ENCODE assay signal across 31 cellular contexts in the genomic region with DNA sequence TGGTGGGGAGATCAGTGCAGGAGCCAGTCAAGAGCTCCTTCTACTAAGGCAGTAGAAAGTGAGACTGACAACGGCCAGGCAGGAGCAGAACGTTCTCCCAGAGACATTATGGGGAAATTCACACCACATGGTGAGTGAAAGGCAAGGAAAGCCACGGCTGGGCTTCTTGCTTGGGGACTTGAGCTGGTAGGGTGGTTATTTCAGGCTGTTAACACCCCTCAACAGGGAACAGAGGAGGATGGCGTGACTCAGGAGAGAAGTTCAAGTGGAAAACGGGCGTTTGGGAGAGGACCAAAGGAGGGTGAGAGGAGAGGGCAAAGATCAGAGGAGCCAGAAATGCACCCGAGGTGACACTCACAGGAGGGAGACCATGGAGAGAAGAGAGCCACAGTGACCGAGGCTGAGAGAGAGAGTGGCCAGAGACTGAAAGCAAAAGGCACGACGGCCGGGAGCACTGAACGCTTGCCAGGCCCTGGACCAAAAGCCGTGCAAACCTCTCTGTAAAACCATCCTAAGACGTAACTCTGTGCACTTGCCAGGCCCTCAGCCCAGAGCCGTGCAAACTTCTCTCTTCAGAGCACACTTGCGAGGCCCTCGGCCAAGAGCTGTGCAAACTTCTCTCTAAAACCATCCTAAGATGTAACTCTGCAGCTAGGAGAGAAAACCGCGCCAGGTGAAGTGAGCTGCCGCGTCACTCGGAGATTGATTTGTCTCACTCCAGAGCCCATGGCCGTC. TPM values are rescaled to one million over a fixed set of nuclear protein-coding genes. Genes with fewer than 3 reads are reported as not detected.
"Had no signal": no experiment of that assay in that cellular context is flagged by ENCODE, and none has a peak within 500 bp of the region (broad histone marks: within the 10 kb centered on the region; RNA-seq: fewer than 3 reads in every experiment).

No MANE protein-coding gene starts in this region.

- H3K4me1 Mint-ChIP-seq: activated CD4-positive, alpha-beta T cell treated with anti-CD3 and anti-CD28 coated beads for 36 hours; activated CD4-positive, alpha-beta T cell treated with anti-CD3 and anti-CD28 coated beads, Interleukin-2, amount 10 ng/mL, durations not matched to agents 7 days and 5 days; activated naive CD4-positive, alpha-beta T cell treated with anti-CD3 and anti-CD28 coated beads, Interleukin-2, amount 50 U/mL, for 24 hours; activated naive CD8-positive, alpha-beta T cell treated with anti-CD3 and anti-CD28 coated beads, Interleukin-2, amount 10 ng/mL, durations not matched to agents 7 days and 5 days; WTC11 had no signal

- H3K9me3 ChIP-seq: body of pancreas, breast epithelium, SJCRH30 had no signal

- H3K4me1 ChIP-seq: body of pancreas, breast epithelium, SJCRH30 had no signal

- H3K27me3 ChIP-seq: body of pancreas had no signal

- H3K27ac Mint-ChIP-seq: activated CD4-positive, alpha-beta T cell treated with anti-CD3 and anti-CD28 coated beads for 36 hours; activated CD4-positive, alpha-beta T cell treated with anti-CD3 and anti-CD28 coated beads, Interleukin-2, amount 10 ng/mL, durations not matched to agents 7 days and 5 days; activated CD8-positive, alpha-beta T cell treated with anti-CD3 and anti-CD28 coated beads, Interleukin-2, amount 10 ng/mL, durations not matched to agents 7 days and 5 days; activated naive CD4-positive, alpha-beta T cell treated with anti-CD3 and anti-CD28 coated beads, Interleukin-2, amount 50 U/mL, for 24 hours; activated naive CD8-positive, alpha-beta T cell treated with anti-CD3 and anti-CD28 coated beads, Interleukin-2, amount 10 ng/mL, durations not matched to agents 7 days and 5 days; activated T-cell treated with anti-CD3 and anti-CD28 coated beads, Interleukin-2, amount 50 U/mL, for 24 hours; activated T-helper 2 cell treated with anti-CD3 and anti-CD28 coated beads, Interferon-gamma antibody, Interleukin-2, Interleukin-4, amounts not matched to agents 10 μg/mL and 5 μg/mL and 100 μg/mL, durations not matched to agents 14 hours and 24 hours and 36 hours; WTC11 had no signal

- H3K9me3 Mint-ChIP-seq: activated CD4-positive, alpha-beta T cell treated with anti-CD3 and anti-CD28 coated beads, Interleukin-2, amount 10 ng/mL, durations not matched to agents 7 days and 5 days; activated naive CD4-positive, alpha-beta T cell treated with anti-CD3 and anti-CD28 coated beads, Interleukin-2, amount 50 U/mL, for 24 hours; activated naive CD8-positive, alpha-beta T cell treated with anti-CD3 and anti-CD28 coated beads, Interleukin-2, amount 10 ng/mL, durations not matched to agents 7 days and 5 days; activated T-cell treated with anti-CD3 and anti-CD28 coated beads, Interleukin-2, amount 50 U/mL, for 24 hours; activated T-helper 2 cell treated with anti-CD3 and anti-CD28 coated beads, Interferon-gamma antibody, Interleukin-2, Interleukin-4, amounts not matched to agents 10 μg/mL and 5 μg/mL and 100 μg/mL, durations not matched to agents 14 hours and 24 hours and 36 hours had no signal

- H3K4me3 ChIP-seq: body of pancreas, breast epithelium, SJCRH30, SK-N-MC had no signal

- H3K4me3 Mint-ChIP-seq: activated CD4-positive, alpha-beta T cell treated with anti-CD3 and anti-CD28 coated beads for 36 hours; activated CD4-positive, alpha-beta T cell treated with anti-CD3 and anti-CD28 coated beads, Interleukin-2, amount 10 ng/mL, durations not matched to agents 7 days and 5 days; activated CD8-positive, alpha-beta T cell treated with anti-CD3 and anti-CD28 coated beads, Interleukin-2, amount 10 ng/mL, durations not matched to agents 7 days and 5 days; activated naive CD4-positive, alpha-beta T cell treated with anti-CD3 and anti-CD28 coated beads, Interleukin-2, amount 50 U/mL, for 24 hours; activated naive CD8-positive, alpha-beta T cell treated with anti-CD3 and anti-CD28 coated beads, Interleukin-2, amount 10 ng/mL, durations not matched to agents 7 days and 5 days; activated T-cell treated with anti-CD3 and anti-CD28 coated beads, Interleukin-2, amount 50 U/mL, for 24 hours; WTC11 had no signal

- H3K27ac ChIP-seq: body of pancreas, breast epithelium, SJCRH30, SK-N-MC had no signal

- DNase-seq: activated CD4-positive, alpha-beta T cell treated with anti-CD3 and anti-CD28 coated beads for 36 hours; activated CD4-positive, alpha-beta T cell treated with anti-CD3 and anti-CD28 coated beads, Interleukin-2, amount 10 ng/mL, durations not matched to agents 7 days and 5 days; activated CD4-positive, alpha-beta T cell treated with anti-CD3 and anti-CD28 coated beads, Interleukin-2, amount 50 U/mL, for 48 hours; activated CD8-positive, alpha-beta T cell treated with anti-CD3 and anti-CD28 coated beads, Interleukin-2, amount 10 ng/mL, durations not matched to agents 7 days and 5 days; activated gamma-delta T cell; activated naive CD4-positive, alpha-beta T cell treated with Interleukin-2 at 50 U/mL for 16 hours; activated naive CD8-positive, alpha-beta T cell treated with anti-CD3 and anti-CD28 coated beads, Interleukin-2, amount 10 ng/mL, durations not matched to agents 7 days and 5 days; activated T-cell treated with anti-CD3 and anti-CD28 coated beads, Interleukin-2, amount 50 U/mL, for 24 hours; amygdala; body of pancreas; NCI-H1092 treated with DMSO at 0.1 percent for 48 hours; NCI-H146; NCI-H2029 treated with DMSO at 0.1 percent for 48 hours; NCI-H2107; NCI-H226; NCI-H446 treated with DMSO at 0.1 percent for 48 hours; NCI-H526; SHP77; SJCRH30; T1000 had no signal

- H3K36me3 Mint-ChIP-seq: activated naive CD4-positive, alpha-beta T cell treated with anti-CD3 and anti-CD28 coated beads, Interleukin-2, amount 50 U/mL, for 24 hours; activated naive CD8-positive, alpha-beta T cell treated with anti-CD3 and anti-CD28 coated beads, Interleukin-2, amount 10 ng/mL, durations not matched to agents 7 days and 5 days had no signal

- FAIRE-seq: astrocyte had no signal

- ATAC-seq: activated CD4-positive, alpha-beta T cell treated with anti-CD3 and anti-CD28 coated beads for 36 hours; activated CD4-positive, CD25-positive, alpha-beta regulatory T cell treated with anti-CD3 and anti-CD28 coated beads, Interleukin-2, amount 50 U/mL, for 24 hours; activated CD8-positive, alpha-beta T cell treated with anti-CD3 and anti-CD28 coated beads, Interleukin-2, amount 10 ng/mL, durations not matched to agents 7 days and 5 days; body of pancreas; Panc1; WTC11 had no signal

- H3K36me3 ChIP-seq: breast epithelium, SJCRH30 had no signal

RNA-seq across cellular contexts. Expression of a gene that starts 7.7 kb away (rescaled TPM):
- total RNA-seq: activated CD4-positive, alpha-beta T cell treated with anti-CD3 and anti-CD28 coated beads for 36 hours; activated CD8-positive, alpha-beta T cell treated with anti-CD3 and anti-CD28 coated beads, Interleukin-2, amount 10 ng/mL, durations not matched to agents 7 days and 5 days; activated naive CD8-positive, alpha-beta T cell treated with anti-CD3 and anti-CD28 coated beads, Interleukin-2, amount 10 ng/mL, durations not matched to agents 7 days and 5 days; activated T-helper 2 cell treated with anti-CD3 and anti-CD28 coated beads, Interferon-gamma antibody, Interleukin-2, Interleukin-4, amounts not matched to agents 10 μg/mL and 5 μg/mL and 100 μg/mL, durations not matched to agents 14 hours and 24 hours and 36 hours; astrocyte; M059J; RPMI7951; SJCRH30; T-helper 1 cell treated with Interleukin-12 subunit alpha and Interleukin-12 subunit beta and Interleukin-4 antibody, amounts not matched to agents 30 ng/mL and 1 ng/mL, for 36 hours; WTC11 had no signal
